ENCODE assay signal across 1 cellular context in the genomic region with DNA sequence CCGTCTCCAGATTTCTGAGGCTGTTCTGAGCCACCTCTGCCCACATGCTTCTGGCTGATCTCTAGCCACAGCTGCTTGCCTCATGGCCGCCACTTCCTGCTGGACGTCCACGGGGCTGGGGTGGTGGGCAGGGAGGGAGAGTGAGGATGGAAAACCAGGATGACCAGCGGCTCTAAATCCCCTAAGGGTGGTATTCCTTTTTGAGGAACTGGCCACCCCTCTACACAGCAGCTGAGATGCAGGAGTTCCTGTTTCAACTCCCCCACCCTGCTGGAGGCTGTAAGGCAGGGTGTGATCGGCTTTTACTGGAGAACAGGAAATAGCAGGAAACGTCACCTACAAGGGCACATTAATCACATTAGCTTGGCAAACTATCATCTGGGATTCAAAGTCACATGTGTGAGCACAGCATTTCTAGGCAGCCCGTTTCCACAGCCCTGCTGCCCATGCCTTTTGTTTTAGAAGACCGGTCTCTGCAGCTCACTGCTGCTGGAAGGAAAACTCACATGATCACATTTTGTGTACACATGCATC.
TF ChIP-seq lines count a peak whose summit lies in the region.

No MANE protein-coding gene starts in this region.

TF ChIP-seq in SK-N-SH, 30 proteins besides CTCF, POLR2A, EP300 and RAD21 (continued from another document):
- TF ChIP-seq, protein P1, sequence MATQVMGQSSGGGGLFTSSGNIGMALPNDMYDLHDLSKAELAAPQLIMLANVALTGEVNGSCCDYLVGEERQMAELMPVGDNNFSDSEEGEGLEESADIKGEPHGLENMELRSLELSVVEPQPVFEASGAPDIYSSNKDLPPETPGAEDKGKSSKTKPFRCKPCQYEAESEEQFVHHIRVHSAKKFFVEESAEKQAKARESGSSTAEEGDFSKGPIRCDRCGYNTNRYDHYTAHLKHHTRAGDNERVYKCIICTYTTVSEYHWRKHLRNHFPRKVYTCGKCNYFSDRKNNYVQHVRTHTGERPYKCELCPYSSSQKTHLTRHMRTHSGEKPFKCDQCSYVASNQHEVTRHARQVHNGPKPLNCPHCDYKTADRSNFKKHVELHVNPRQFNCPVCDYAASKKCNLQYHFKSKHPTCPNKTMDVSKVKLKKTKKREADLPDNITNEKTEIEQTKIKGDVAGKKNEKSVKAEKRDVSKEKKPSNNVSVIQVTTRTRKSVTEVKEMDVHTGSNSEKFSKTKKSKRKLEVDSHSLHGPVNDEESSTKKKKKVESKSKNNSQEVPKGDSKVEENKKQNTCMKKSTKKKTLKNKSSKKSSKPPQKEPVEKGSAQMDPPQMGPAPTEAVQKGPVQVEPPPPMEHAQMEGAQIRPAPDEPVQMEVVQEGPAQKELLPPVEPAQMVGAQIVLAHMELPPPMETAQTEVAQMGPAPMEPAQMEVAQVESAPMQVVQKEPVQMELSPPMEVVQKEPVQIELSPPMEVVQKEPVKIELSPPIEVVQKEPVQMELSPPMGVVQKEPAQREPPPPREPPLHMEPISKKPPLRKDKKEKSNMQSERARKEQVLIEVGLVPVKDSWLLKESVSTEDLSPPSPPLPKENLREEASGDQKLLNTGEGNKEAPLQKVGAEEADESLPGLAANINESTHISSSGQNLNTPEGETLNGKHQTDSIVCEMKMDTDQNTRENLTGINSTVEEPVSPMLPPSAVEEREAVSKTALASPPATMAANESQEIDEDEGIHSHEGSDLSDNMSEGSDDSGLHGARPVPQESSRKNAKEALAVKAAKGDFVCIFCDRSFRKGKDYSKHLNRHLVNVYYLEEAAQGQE (IDR thresholded peaks at IDR 0.05; ENCODE audit: low read depth, low read length): no peak
- no peak for TF ChIP-seq NRF1 (IDR thresholded peaks at IDR 0.05; ENCODE audit: low read depth, low read length)
- no peak for TF ChIP-seq MXI1 (IDR thresholded peaks at IDR 0.05; ENCODE audit: low read depth, low read length)
- no peak for TF ChIP-seq YY1 (IDR thresholded peaks at IDR 0.05; ENCODE audit: low read depth)
- TF ChIP-seq, protein P2, sequence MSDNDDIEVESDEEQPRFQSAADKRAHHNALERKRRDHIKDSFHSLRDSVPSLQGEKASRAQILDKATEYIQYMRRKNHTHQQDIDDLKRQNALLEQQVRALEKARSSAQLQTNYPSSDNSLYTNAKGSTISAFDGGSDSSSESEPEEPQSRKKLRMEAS (IDR thresholded peaks at IDR 0.05; ENCODE audit: low read depth): peak; percentile 21; the same call in 1 of the 2 replicates
- TF ChIP-seq, protein P3, sequence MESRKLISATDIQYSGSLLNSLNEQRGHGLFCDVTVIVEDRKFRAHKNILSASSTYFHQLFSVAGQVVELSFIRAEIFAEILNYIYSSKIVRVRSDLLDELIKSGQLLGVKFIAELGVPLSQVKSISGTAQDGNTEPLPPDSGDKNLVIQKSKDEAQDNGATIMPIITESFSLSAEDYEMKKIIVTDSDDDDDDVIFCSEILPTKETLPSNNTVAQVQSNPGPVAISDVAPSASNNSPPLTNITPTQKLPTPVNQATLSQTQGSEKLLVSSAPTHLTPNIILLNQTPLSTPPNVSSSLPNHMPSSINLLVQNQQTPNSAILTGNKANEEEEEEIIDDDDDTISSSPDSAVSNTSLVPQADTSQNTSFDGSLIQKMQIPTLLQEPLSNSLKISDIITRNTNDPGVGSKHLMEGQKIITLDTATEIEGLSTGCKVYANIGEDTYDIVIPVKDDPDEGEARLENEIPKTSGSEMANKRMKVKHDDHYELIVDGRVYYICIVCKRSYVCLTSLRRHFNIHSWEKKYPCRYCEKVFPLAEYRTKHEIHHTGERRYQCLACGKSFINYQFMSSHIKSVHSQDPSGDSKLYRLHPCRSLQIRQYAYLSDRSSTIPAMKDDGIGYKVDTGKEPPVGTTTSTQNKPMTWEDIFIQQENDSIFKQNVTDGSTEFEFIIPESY (IDR thresholded peaks at IDR 0.05; ENCODE audit: borderline replicate concordance, low read depth): no peak
- TF ChIP-seq, protein P4, sequence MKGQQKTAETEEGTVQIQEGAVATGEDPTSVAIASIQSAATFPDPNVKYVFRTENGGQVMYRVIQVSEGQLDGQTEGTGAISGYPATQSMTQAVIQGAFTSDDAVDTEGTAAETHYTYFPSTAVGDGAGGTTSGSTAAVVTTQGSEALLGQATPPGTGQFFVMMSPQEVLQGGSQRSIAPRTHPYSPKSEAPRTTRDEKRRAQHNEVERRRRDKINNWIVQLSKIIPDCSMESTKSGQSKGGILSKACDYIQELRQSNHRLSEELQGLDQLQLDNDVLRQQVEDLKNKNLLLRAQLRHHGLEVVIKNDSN (IDR thresholded peaks at IDR 0.05; ENCODE audit: borderline replicate concordance, low read depth): no peak
- no peak for TF ChIP-seq GATA2 (CRISPR knock-in tag; IDR thresholded peaks at IDR 0.05)
